Comparison of ENCODE assay signal across 19 cellular contexts in genomic region chr3:154844863-154845262, GRCh38.
A peak's percentile ranks its signal among the peaks of the same experiment; 100 is the strongest.
DNase-seq lines count a peak whose midpoint lies in the region; ATAC-seq and TF ChIP-seq lines count a peak whose summit lies in the region.
"Had no signal": no experiment of that assay in that cellular context is flagged by ENCODE, and none has a peak within 500 bp of the region (broad histone marks: within the 10 kb centered on the region; RNA-seq: fewer than 3 reads in every experiment).

No MANE protein-coding gene starts in this region.

- no peak for TF ChIP-seq CTCF in uterus (IDR thresholded peaks at IDR 0.05)

- peaks cover 17% of the 10 kb centered on the region for H3K9me3 Mint-ChIP-seq in stimulated activated effector memory CD8-positive, alpha-beta T cell treated with anti-CD3 and anti-CD28 coated beads, Interleukin-12 subunit alpha, Interleukin-12 subunit beta, amount 100 ng/mL, for 72 hours
- peaks cover 0 to 8% (median 8%) of the 10 kb centered on the region in 3 donors for H3K9me3 Mint-ChIP-seq in T-cell
- H3K9me3 Mint-ChIP-seq: CD8-positive, alpha-beta T cell had no signal

- POLR2A ChIA-PET in T-cell (lab: Charles Lee): no interaction called here

- no peaks in the 10 kb centered on the region for H3K4me1 ChIP-seq in effector memory CD4-positive, alpha-beta T cell (ENCODE audit: control insufficient read depth, insufficient read depth, low read length, poor library complexity, severe bottlenecking)
- H3K4me1 ChIP-seq in uterus: no peaks in the 10 kb centered on the region

- CTCF ChIA-PET in T-cell (lab: Charles Lee): no interaction called here

- ATAC-seq in stimulated activated effector memory CD8-positive, alpha-beta T cell treated with anti-CD3 and anti-CD28 coated beads, Interleukin-12 subunit alpha, Interleukin-12 subunit beta, amount 100 ng/mL, for 72 hours: no peak
- ATAC-seq in T-cell (replicated peaks in 1 of 4): no peak
- ATAC-seq: CD8-positive, alpha-beta T cell; Panc1; SK-N-SH treated with all-trans-retinoic acid at 6 μM for 48 hours had no signal

- H3K4me1 Mint-ChIP-seq in stimulated activated effector memory CD8-positive, alpha-beta T cell treated with anti-CD3 and anti-CD28 coated beads, Interleukin-12 subunit alpha, Interleukin-12 subunit beta, amount 100 ng/mL, for 72 hours: no peaks in the 10 kb centered on the region
- no peaks in the 10 kb centered on the region for H3K4me1 Mint-ChIP-seq in T-cell

- H3K27ac Mint-ChIP-seq in stimulated activated effector memory CD8-positive, alpha-beta T cell treated with anti-CD3 and anti-CD28 coated beads, Interleukin-12 subunit alpha, Interleukin-12 subunit beta, amount 100 ng/mL, for 72 hours: no peak overlapping the region
- no peak overlapping the region for H3K27ac Mint-ChIP-seq in T-cell
- H3K27ac Mint-ChIP-seq: CD8-positive, alpha-beta T cell had no signal

- H3K4me3 Mint-ChIP-seq in stimulated activated effector memory CD8-positive, alpha-beta T cell treated with anti-CD3 and anti-CD28 coated beads, Interleukin-12 subunit alpha, Interleukin-12 subunit beta, amount 100 ng/mL, for 72 hours: no peak overlapping the region
- no peak overlapping the region for H3K4me3 Mint-ChIP-seq in T-cell
- H3K4me3 Mint-ChIP-seq: CD8-positive, alpha-beta T cell had no signal

- no peaks in the 10 kb centered on the region for H3K9me3 ChIP-seq in effector memory CD4-positive, alpha-beta T cell (ENCODE audit: control insufficient read depth, low read length)
- no peaks in the 10 kb centered on the region for H3K9me3 ChIP-seq in uterus

- TF ChIP-seq POLR2A in uterus (IDR thresholded peaks at IDR 0.05): no peak

- no peaks in the 10 kb centered on the region for H3K27me3 Mint-ChIP-seq in T-cell

- H3K4me3 ChIP-seq in effector memory CD4-positive, alpha-beta T cell (ENCODE audit: insufficient read depth, low read depth, low read length, poor library complexity, severe bottlenecking): no peak overlapping the region
- H3K4me3 ChIP-seq in uterus: no peak overlapping the region

- peak; percentile 54 for DNase-seq in NCI-H2107 treated with DMSO at 0.1 percent for 48 hours (lab: John Stamatoyannopoulos, UW; ENCODE audit: unreplicated experiment)
- DNase-seq in NCI-H2107 (lab: John Stamatoyannopoulos, UW): no peak
- peak; percentile 67 to 90 for DNase-seq in NCI-H2081 (lab: John Stamatoyannopoulos, UW)
- DNase-seq in RPMI8226: peak; percentile 11
- no peak for DNase-seq in effector memory CD4-positive, alpha-beta T cell
- DNase-seq in stimulated activated effector memory CD8-positive, alpha-beta T cell treated with anti-CD3 and anti-CD28 coated beads, Interleukin-12 subunit alpha, Interleukin-12 subunit beta, amount 100 ng/mL, for 72 hours (ENCODE audit: low spot score in 2 of 2): no peak
- DNase-seq in uterus: no peak
- DNase-seq in T-cell: no peak
- DNase-seq: CD8-positive, alpha-beta T cell; EL; H7; NCI-H1436; NCI-H510A treated with DMSO at 0.1 percent for 48 hours; Right ventricle myocardium superior; T-helper 2 cell had no signal

- intact Hi-C loops in uterus (cut with DNase I; ENCODE audit: low total_unique reads): no loop called here

- H3K27ac ChIP-seq in effector memory CD4-positive, alpha-beta T cell (ENCODE audit: insufficient read depth, low read length, poor library complexity, severe bottlenecking): no peak overlapping the region
- H3K27ac ChIP-seq in uterus: no peak overlapping the region
- H3K27ac ChIP-seq: 22Rv1, KMS-11 had no signal

- no peaks in the 10 kb centered on the region for H3K36me3 Mint-ChIP-seq in stimulated activated effector memory CD8-positive, alpha-beta T cell treated with anti-CD3 and anti-CD28 coated beads, Interleukin-12 subunit alpha, Interleukin-12 subunit beta, amount 100 ng/mL, for 72 hours
- no peaks in the 10 kb centered on the region for H3K36me3 Mint-ChIP-seq in T-cell
- H3K36me3 Mint-ChIP-seq: CD8-positive, alpha-beta T cell had no signal

- no peaks in the 10 kb centered on the region for H3K27me3 ChIP-seq in effector memory CD4-positive, alpha-beta T cell (replicated peaks; ENCODE audit: control insufficient read depth, insufficient read depth, low read length, poor library complexity, severe bottlenecking)
- H3K27me3 ChIP-seq in uterus: no peaks in the 10 kb centered on the region

- no peaks in the 10 kb centered on the region for H3K36me3 ChIP-seq in effector memory CD4-positive, alpha-beta T cell (ENCODE audit: control insufficient read depth, insufficient read depth, low read length)
- H3K36me3 ChIP-seq in uterus: no peaks in the 10 kb centered on the region

Comparison
In these comparisons a context has a peak if more than half of its experiments do, and no peak if none do; other contexts are left out.
1. DNase-seq: peak in NCI-H2107 treated with DMSO at 0.1 percent for 48 hours (single experiment), NCI-H2081 (2 of 2) and RPMI8226 (single experiment); none in NCI-H2107 (single experiment), effector memory CD4-positive, alpha-beta T cell (0 of 3), stimulated activated effector memory CD8-positive, alpha-beta T cell treated with anti-CD3 and anti-CD28 coated beads, Interleukin-12 subunit alpha, Interleukin-12 subunit beta, amount 100 ng/mL, for 72 hours (0 of 2), uterus (0 of 2) and T-cell (0 of 34).